ENCODE assay signal across 1 cellular context in the genomic region with DNA sequence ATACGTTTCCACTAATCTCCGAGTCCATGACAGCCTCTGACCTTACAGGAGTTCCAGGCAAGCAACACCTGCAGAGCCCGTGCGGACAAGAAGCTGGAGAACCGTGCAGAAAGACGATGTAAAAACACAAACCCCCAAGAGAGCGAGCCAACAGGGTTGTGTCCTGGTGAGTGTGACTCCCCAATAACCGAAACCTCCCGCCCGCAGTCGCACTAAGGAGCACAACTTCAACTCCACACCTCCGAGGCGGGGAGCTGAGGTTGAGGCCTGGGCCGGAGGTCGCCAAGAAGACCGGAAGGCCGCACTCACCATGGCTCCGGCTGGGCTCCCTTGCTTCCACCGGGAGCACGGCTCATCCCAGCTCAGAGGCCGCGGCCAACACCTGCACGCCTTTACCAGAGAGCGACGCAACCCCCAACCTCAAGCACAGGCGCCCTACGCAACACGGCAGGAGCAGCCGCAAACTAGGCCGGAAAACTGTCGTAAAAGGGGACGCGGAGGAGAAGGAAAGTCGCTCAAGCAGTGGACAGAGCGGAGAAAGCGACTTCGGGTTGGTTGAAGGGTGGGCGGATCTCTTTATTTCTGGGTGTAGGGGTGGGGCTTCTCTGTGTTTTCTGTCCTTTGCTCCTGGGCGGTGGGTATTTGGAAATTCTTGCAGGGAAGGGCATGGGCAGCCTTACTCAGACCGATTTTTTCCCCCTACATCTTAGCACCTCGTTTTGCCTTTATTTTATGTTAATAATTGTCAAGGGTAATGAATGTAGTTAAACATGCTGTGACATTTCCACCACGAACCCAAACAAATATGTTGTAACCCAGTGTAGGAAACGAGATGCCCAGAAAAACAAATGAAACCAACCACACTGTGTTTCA.
A peak's percentile ranks its signal among the peaks of the same experiment; 100 is the strongest.
TF ChIP-seq lines count a peak whose summit lies in the region.

A gene (minus strand): TSS at position 446 of the 873 bp plus-strand sequence. CDS start 134 bp downstream, at position 312.

TF ChIP-seq in K562, 482 proteins besides CTCF, POLR2A, EP300 and RAD21 (continued from another document and continues in another):
- TF ChIP-seq SAP30 (IDR thresholded peaks at IDR 0.05; ENCODE audit: borderline replicate concordance, insufficient read depth, low read depth, low read length, poor library complexity, severe bottlenecking) (no peak), TBL1XR1 (IDR thresholded peaks at IDR 0.05; ENCODE audit: low read length in 2 of 2) (no peak), PHB2 (IDR thresholded peaks at IDR 0.05; ENCODE audit: low read depth) (no peak), ZEB2 (IDR thresholded peaks at IDR 0.05) (no peak), ZNF589 (CRISPR knock-in tag; IDR thresholded peaks at IDR 0.05; ENCODE audit: low read depth) (no peak), ZBTB17 (CRISPR knock-in tag; IDR thresholded peaks at IDR 0.05) (peak; percentile 25; the same call in 1 of the 2 replicates), NFYB (IDR thresholded peaks at IDR 0.05; ENCODE audit: extremely low read depth, insufficient read length) (no peak), U2AF2 (optimal IDR thresholded peaks at IDR 0.05; ENCODE audit: low read depth, low read length) (no peak), ZFP1 (CRISPR knock-in tag; IDR thresholded peaks at IDR 0.05) (no peak), ZNF311 (CRISPR knock-in tag; IDR thresholded peaks at IDR 0.05) (no peak), ZNF134 (CRISPR knock-in tag; conservative IDR thresholded peaks at IDR 0.05) (no peak), EP400 (IDR thresholded peaks at IDR 0.05) (peak; percentile 87), PHTF2 (CRISPR knock-in tag; IDR thresholded peaks at IDR 0.05) (no peak), ZNF133 (CRISPR knock-in tag; IDR thresholded peaks at IDR 0.05) (no peak), PHF20 (IDR thresholded peaks at IDR 0.05; ENCODE audit: partially characterized antibody) (peak; percentile 83), ZNF184 (CRISPR knock-in tag; IDR thresholded peaks at IDR 0.05) (no peak), GABPA (tag; conservative IDR thresholded peaks at IDR 0.05; ENCODE audit: low read depth) (peak; percentile 59; the same call in 1 of the 2 replicates), PRMT5 (CRISPR knock-in tag; IDR thresholded peaks at IDR 0.05) (no peak), ZNF165 (CRISPR knock-in tag; IDR thresholded peaks at IDR 0.05; ENCODE audit: borderline replicate concordance) (no peak), MEF2A (IDR thresholded peaks at IDR 0.05; ENCODE audit: control insufficient read depth, low read depth, low read length) (no peak), ZC3H11A (IDR thresholded peaks at IDR 0.05; ENCODE audit: low read depth, low read length) (no peak), PML (IDR thresholded peaks at IDR 0.05; ENCODE audit: low read length) (peak; percentile 77; the same call in 1 of the 2 replicates), CBX3 (IDR thresholded peaks at IDR 0.05; ENCODE audit: borderline replicate concordance in 1 of 2, low read length in 2 of 2) (peak in 1 of 2 experiments; percentile 38; a peak in 1 of 3 replicates), ZNF431 (CRISPR knock-in tag; IDR thresholded peaks at IDR 0.05) (0 out of 2 replicates have a peak, but pooled peaks have one; percentile 16), RB1 (IDR thresholded peaks at IDR 0.05; ENCODE audit: low read depth) (peak; percentile 76; the same call in 1 of the 2 replicates), ESRRB (CRISPR knock-in tag; IDR thresholded peaks at IDR 0.05; ENCODE audit: borderline replicate concordance) (no peak), RBBP5 (IDR thresholded peaks at IDR 0.05; ENCODE audit: borderline replicate concordance, insufficient read depth, low read length, poor library complexity, severe bottlenecking) (peak; percentile 87), MYC (IDR thresholded peaks at IDR 0.05; ENCODE audit: low read depth, low read length) (peak; percentile 85; the same call in 1 of the 2 replicates), MYC (CRISPR knock-in tag; IDR thresholded peaks at IDR 0.05; ENCODE audit: borderline replicate concordance, low read depth) (no peak), DACH1 (IDR thresholded peaks at IDR 0.05; ENCODE audit: partially characterized antibody) (peak; percentile 13), HNRNPL (IDR thresholded peaks at IDR 0.05; ENCODE audit: low read depth, low read length) (no peak), NR4A1 (CRISPR knock-in tag; IDR thresholded peaks at IDR 0.05) (0 out of 2 replicates have a peak, but pooled peaks have one; percentile 73), NR4A1 (tag; IDR thresholded peaks at IDR 0.05) (no peak), EHMT2 (IDR thresholded peaks at IDR 0.05) (0 out of 2 replicates have a peak, but pooled peaks have one; percentile 19), MCM7 (IDR thresholded peaks at IDR 0.05) (no peak), HOXB6 (CRISPR knock-in tag; IDR thresholded peaks at IDR 0.05; ENCODE audit: borderline replicate concordance) (no peak), ZNF24 (IDR thresholded peaks at IDR 0.05) (no peak), CREB1 (IDR thresholded peaks at IDR 0.05) (peak; percentile 85), CREB1 (CRISPR knock-in tag; IDR thresholded peaks at IDR 0.05) (peak; percentile 81), ZNF668 (CRISPR knock-in tag; IDR thresholded peaks at IDR 0.05) (no peak), SNIP1 (IDR thresholded peaks at IDR 0.05; ENCODE audit: low read depth) (no peak)
- TF ChIP-seq, protein P1, sequence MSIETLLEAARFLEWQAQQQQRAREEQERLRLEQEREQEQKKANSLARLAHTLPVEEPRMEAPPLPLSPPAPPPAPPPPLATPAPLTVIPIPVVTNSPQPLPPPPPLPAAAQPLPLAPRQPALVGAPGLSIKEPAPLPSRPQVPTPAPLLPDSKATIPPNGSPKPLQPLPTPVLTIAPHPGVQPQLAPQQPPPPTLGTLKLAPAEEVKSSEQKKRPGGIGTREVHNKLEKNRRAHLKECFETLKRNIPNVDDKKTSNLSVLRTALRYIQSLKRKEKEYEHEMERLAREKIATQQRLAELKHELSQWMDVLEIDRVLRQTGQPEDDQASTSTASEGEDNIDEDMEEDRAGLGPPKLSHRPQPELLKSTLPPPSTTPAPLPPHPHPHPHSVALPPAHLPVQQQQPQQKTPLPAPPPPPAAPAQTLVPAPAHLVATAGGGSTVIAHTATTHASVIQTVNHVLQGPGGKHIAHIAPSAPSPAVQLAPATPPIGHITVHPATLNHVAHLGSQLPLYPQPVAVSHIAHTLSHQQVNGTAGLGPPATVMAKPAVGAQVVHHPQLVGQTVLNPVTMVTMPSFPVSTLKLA (conservative IDR thresholded peaks at IDR 0.05): peak; percentile 71 to 81
- TF ChIP-seq, protein P2, sequence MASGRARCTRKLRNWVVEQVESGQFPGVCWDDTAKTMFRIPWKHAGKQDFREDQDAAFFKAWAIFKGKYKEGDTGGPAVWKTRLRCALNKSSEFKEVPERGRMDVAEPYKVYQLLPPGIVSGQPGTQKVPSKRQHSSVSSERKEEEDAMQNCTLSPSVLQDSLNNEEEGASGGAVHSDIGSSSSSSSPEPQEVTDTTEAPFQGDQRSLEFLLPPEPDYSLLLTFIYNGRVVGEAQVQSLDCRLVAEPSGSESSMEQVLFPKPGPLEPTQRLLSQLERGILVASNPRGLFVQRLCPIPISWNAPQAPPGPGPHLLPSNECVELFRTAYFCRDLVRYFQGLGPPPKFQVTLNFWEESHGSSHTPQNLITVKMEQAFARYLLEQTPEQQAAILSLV (tag; IDR thresholded peaks at IDR 0.05): no peak
- TF ChIP-seq, protein P3, sequence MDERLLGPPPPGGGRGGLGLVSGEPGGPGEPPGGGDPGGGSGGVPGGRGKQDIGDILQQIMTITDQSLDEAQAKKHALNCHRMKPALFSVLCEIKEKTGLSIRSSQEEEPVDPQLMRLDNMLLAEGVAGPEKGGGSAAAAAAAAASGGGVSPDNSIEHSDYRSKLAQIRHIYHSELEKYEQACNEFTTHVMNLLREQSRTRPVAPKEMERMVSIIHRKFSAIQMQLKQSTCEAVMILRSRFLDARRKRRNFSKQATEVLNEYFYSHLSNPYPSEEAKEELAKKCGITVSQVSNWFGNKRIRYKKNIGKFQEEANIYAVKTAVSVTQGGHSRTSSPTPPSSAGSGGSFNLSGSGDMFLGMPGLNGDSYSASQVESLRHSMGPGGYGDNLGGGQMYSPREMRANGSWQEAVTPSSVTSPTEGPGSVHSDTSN (CRISPR knock-in tag; IDR thresholded peaks at IDR 0.05; ENCODE audit: low read depth): no peak
- TF ChIP-seq, protein P3 (tag; conservative IDR thresholded peaks at IDR 0.05; ENCODE audit: low read depth): no peak
- TF ChIP-seq, protein P4, sequence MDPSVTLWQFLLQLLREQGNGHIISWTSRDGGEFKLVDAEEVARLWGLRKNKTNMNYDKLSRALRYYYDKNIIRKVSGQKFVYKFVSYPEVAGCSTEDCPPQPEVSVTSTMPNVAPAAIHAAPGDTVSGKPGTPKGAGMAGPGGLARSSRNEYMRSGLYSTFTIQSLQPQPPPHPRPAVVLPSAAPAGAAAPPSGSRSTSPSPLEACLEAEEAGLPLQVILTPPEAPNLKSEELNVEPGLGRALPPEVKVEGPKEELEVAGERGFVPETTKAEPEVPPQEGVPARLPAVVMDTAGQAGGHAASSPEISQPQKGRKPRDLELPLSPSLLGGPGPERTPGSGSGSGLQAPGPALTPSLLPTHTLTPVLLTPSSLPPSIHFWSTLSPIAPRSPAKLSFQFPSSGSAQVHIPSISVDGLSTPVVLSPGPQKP (CRISPR knock-in tag; IDR thresholded peaks at IDR 0.05): no peak
- TF ChIP-seq, protein P5, sequence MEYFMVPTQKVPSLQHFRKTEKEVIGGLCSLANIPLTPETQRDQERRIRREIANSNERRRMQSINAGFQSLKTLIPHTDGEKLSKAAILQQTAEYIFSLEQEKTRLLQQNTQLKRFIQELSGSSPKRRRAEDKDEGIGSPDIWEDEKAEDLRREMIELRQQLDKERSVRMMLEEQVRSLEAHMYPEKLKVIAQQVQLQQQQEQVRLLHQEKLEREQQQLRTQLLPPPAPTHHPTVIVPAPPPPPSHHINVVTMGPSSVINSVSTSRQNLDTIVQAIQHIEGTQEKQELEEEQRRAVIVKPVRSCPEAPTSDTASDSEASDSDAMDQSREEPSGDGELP (CRISPR knock-in tag; IDR thresholded peaks at IDR 0.05; ENCODE audit: borderline replicate concordance): peak; percentile 79; the same call in 1 of the 2 replicates
- TF ChIP-seq, protein P6, sequence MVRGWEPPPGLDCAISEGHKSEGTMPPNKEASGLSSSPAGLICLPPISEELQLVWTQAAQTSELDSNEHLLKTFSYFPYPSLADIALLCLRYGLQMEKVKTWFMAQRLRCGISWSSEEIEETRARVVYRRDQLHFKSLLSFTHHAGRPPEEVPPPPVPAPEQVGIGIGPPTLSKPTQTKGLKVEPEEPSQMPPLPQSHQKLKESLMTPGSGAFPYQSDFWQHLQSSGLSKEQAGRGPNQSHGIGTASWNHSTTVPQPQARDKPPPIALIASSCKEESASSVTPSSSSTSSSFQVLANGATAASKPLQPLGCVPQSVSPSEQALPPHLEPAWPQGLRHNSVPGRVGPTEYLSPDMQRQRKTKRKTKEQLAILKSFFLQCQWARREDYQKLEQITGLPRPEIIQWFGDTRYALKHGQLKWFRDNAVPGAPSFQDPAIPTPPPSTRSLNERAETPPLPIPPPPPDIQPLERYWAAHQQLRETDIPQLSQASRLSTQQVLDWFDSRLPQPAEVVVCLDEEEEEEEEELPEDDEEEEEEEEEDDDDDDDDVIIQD (CRISPR knock-in tag; IDR thresholded peaks at IDR 0.05): no peak
- TF ChIP-seq, protein P7, sequence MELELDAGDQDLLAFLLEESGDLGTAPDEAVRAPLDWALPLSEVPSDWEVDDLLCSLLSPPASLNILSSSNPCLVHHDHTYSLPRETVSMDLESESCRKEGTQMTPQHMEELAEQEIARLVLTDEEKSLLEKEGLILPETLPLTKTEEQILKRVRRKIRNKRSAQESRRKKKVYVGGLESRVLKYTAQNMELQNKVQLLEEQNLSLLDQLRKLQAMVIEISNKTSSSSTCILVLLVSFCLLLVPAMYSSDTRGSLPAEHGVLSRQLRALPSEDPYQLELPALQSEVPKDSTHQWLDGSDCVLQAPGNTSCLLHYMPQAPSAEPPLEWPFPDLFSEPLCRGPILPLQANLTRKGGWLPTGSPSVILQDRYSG (tag; conservative IDR thresholded peaks at IDR 0.05; ENCODE audit: low read depth): no peak
